ENCODE assay signal across 1 cellular context in genomic region chr18:3930126-3931012, GRCh38.
TF ChIP-seq lines count a peak whose summit lies in the region.

No MANE protein-coding gene starts in this region.

TF ChIP-seq in GM12878, 131 proteins besides CTCF, POLR2A, EP300 and RAD21 (continued from another document):
- no peak for TF ChIP-seq ZZZ3 (IDR thresholded peaks at IDR 0.05; ENCODE audit: control insufficient read depth, insufficient read length, low read depth)
- TF ChIP-seq TBL1XR1 (IDR thresholded peaks at IDR 0.05; ENCODE audit: low read depth, low read length): no peak
- TF ChIP-seq EZH2 (IDR thresholded peaks at IDR 0.05; ENCODE audit: borderline replicate concordance, control insufficient read depth, low read depth, low read length): no peak
- TF ChIP-seq MTA3 (IDR thresholded peaks at IDR 0.05; ENCODE audit: borderline replicate concordance, low read length): no peak
